In genomic region chr7:140453785-140454656, GRCh38 we compare ENCODE assay signal across 11 cellular contexts. TPM values are rescaled to one million over a fixed set of nuclear protein-coding genes. Genes with fewer than 3 reads are reported as not detected.
DNase-seq lines count a peak whose midpoint lies in the region; ATAC-seq and TF ChIP-seq lines count a peak whose summit lies in the region.
"Not testable (repeated sequence)": the region's sequence is repeated elsewhere in the genome, so short reads cannot be mapped to it uniquely, and the experiment has no call there.
"Had no signal": no experiment of that assay in that cellular context is flagged by ENCODE, and none has a peak within 500 bp of the region (broad histone marks: within the 10 kb centered on the region; RNA-seq: fewer than 3 reads in every experiment).

No MANE protein-coding gene starts in this region.

- not testable (repeated sequence) for H3K9me3 ChIP-seq in A673 (ENCODE audit: low read depth, low read length, poor library complexity, severe bottlenecking); H9 (ENCODE audit: control insufficient read depth, low read depth, low read length); body of pancreas

- peaks cover 85 to 86% of the 10 kb centered on the region in 2 experiments for H3K4me1 Mint-ChIP-seq in H9
- H3K4me1 Mint-ChIP-seq in T-helper 1 cell treated with Interleukin-12 subunit alpha and Interleukin-12 subunit beta and Interleukin-4 antibody, amounts not matched to agents 30 μg/mL and 1 μg/mL, for 36 hours (ENCODE audit: low read depth) = peaks cover 43% of the 10 kb centered on the region
- H3K4me1 Mint-ChIP-seq in activated CD4-positive, alpha-beta memory T cell treated with anti-CD3 and anti-CD28 coated beads, Interleukin-2, amount 10 ng/mL, durations not matched to agents 7 days and 5 days = peaks cover 63% of the 10 kb centered on the region
- peaks cover 78% of the 10 kb centered on the region for H3K4me1 Mint-ChIP-seq in activated T-helper 2 cell treated with anti-CD3 and anti-CD28 coated beads, Interferon-gamma antibody, Interleukin-2, Interleukin-4, amounts not matched to agents 10 μg/mL and 5 μg/mL and 100 μg/mL, durations not matched to agents 14 hours and 24 hours and 36 hours (ENCODE audit: low read depth)

- H3K79me2 ChIP-seq in H9 (ENCODE audit: insufficient read depth, low read length) = not testable (repeated sequence)

- H4K5ac ChIP-seq in H9 (ENCODE audit: insufficient read length, low read depth, low read length) = not testable (repeated sequence)

- not testable (repeated sequence) for H3K4me2 ChIP-seq in H9 (ENCODE audit: insufficient read depth, insufficient read length, low read length)

- H2AK5ac ChIP-seq in H9 (ENCODE audit: insufficient read length, low read length) = not testable (repeated sequence)

- not testable (repeated sequence) for H3K27me3 ChIP-seq in A673 (replicated peaks; ENCODE audit: insufficient read depth, low read depth, low read length, poor library complexity); H9 (ENCODE audit: insufficient read depth, low read length); body of pancreas

- H2BK20ac ChIP-seq in H9 (ENCODE audit: low read depth, low read length, poor library complexity, severe bottlenecking) = not testable (repeated sequence)

- not testable (repeated sequence) for H3K79me1 ChIP-seq in H9 (ENCODE audit: insufficient read depth, low read depth, low read length, poor library complexity, severe bottlenecking)

- not testable (repeated sequence) for H2BK12ac ChIP-seq in H9 (ENCODE audit: insufficient read length, low read depth, low read length)

- peak; percentile 56 for ATAC-seq in body of pancreas

- not testable (repeated sequence) for H3K27ac ChIP-seq in A673 (ENCODE audit: low read depth, low read length, poor library complexity, severe bottlenecking); H9 (ENCODE audit: insufficient read length, low read depth, low read length)
- peak overlapping the region; percentile 22 to 47 (median 28) for H3K27ac ChIP-seq in body of pancreas

- DNase-seq in A673 (ENCODE audit: low spot score); H9; activated CD4-positive, alpha-beta memory T cell treated with anti-CD3 and anti-CD28 coated beads, Interleukin-2, amount 10 ng/mL, durations not matched to agents 7 days and 5 days; activated T-helper 2 cell treated with anti-CD3 and anti-CD28 coated beads, Interferon-gamma antibody, Interleukin-2, Interleukin-4, amounts not matched to agents 10 μg/mL and 5 μg/mL and 100 μg/mL, durations not matched to agents 14 hours and 24 hours and 36 hours (ENCODE audit: low spot score): not testable (repeated sequence)
- peak; percentile 32 to 64 (median 46) for DNase-seq in body of pancreas
- DNase-seq in mesenteric fat pad (ENCODE audit: low spot score) = peak; percentile 51
- DNase-seq in stimulated activated CD4-positive, alpha-beta T cell treated with anti-CD3 and anti-CD28 coated beads, Interleukin-4, amount 100 ng/mL, for 24 hours = peak; percentile 4

- POLR2A ChIA-PET in A673 (lab: Charles Lee; ENCODE audit: low non-redundant PET) = not testable (repeated sequence)
- POLR2A ChIA-PET in activated CD4-positive, alpha-beta memory T cell treated with anti-CD3 and anti-CD28 coated beads, Interleukin-2, amount 10 ng/mL, durations not matched to agents 7 days and 5 days (lab: Charles Lee) = interaction anchor here (0.6 to 1.4 kb wide), 4 partner anchors 22 to 79 kb away, joined by 3 to 11 read pairs (median 4); no protein-coding TSS in a partner anchor

- H3K9me3 Mint-ChIP-seq in H9; T-helper 1 cell treated with Interleukin-12 subunit alpha and Interleukin-12 subunit beta and Interleukin-4 antibody, amounts not matched to agents 30 μg/mL and 1 μg/mL, for 36 hours; activated CD4-positive, alpha-beta memory T cell treated with anti-CD3 and anti-CD28 coated beads, Interleukin-2, amount 10 ng/mL, durations not matched to agents 7 days and 5 days; activated T-helper 2 cell treated with anti-CD3 and anti-CD28 coated beads, Interferon-gamma antibody, Interleukin-2, Interleukin-4, amounts not matched to agents 10 μg/mL and 5 μg/mL and 100 μg/mL, durations not matched to agents 14 hours and 24 hours and 36 hours: not testable (repeated sequence)

- H3K4ac ChIP-seq in H9 (ENCODE audit: low read depth, low read length) = not testable (repeated sequence)

- not testable (repeated sequence) for H3K4me3 Mint-ChIP-seq in H9; activated CD4-positive, alpha-beta memory T cell treated with anti-CD3 and anti-CD28 coated beads, Interleukin-2, amount 10 ng/mL, durations not matched to agents 7 days and 5 days; activated T-helper 2 cell treated with anti-CD3 and anti-CD28 coated beads, Interferon-gamma antibody, Interleukin-2, Interleukin-4, amounts not matched to agents 10 μg/mL and 5 μg/mL and 100 μg/mL, durations not matched to agents 14 hours and 24 hours and 36 hours (ENCODE audit: low read depth)
- H3K4me3 Mint-ChIP-seq in T-helper 1 cell treated with Interleukin-12 subunit alpha and Interleukin-12 subunit beta and Interleukin-4 antibody, amounts not matched to agents 30 μg/mL and 1 μg/mL, for 36 hours = peak overlapping the region; percentile 8

- H2BK5ac ChIP-seq in H9 (ENCODE audit: insufficient read length, low read length) = not testable (repeated sequence)

- H2AFZ ChIP-seq in H9 (ENCODE audit: low read length) = not testable (repeated sequence)

- not testable (repeated sequence) for H4K91ac ChIP-seq in H9 (ENCODE audit: insufficient read length, low read depth, low read length)

- H3K4me1 ChIP-seq in A673 (ENCODE audit: insufficient read depth, low read length, poor library complexity, severe bottlenecking) = not testable (repeated sequence)
- H3K4me1 ChIP-seq in H9 (ENCODE audit: insufficient read depth, low read length) = peaks cover 32% of the 10 kb centered on the region
- H3K4me1 ChIP-seq in body of pancreas = peaks cover 35% of the 10 kb centered on the region

- H3K18ac ChIP-seq in H9 (ENCODE audit: insufficient read length, low read depth, low read length) = not testable (repeated sequence)

- peak overlapping the region; percentile 53 to 98 (median 93); a peak in 6 of 7 replicates for H3K27ac Mint-ChIP-seq in H9
- peak overlapping the region; percentile 81 for H3K27ac Mint-ChIP-seq in T-helper 1 cell treated with Interleukin-12 subunit alpha and Interleukin-12 subunit beta and Interleukin-4 antibody, amounts not matched to agents 30 μg/mL and 1 μg/mL, for 36 hours
- peak overlapping the region; percentile 67 for H3K27ac Mint-ChIP-seq in activated CD4-positive, alpha-beta memory T cell treated with anti-CD3 and anti-CD28 coated beads, Interleukin-2, amount 10 ng/mL, durations not matched to agents 7 days and 5 days
- peak overlapping the region; percentile 85 for H3K27ac Mint-ChIP-seq in activated T-helper 2 cell treated with anti-CD3 and anti-CD28 coated beads, Interferon-gamma antibody, Interleukin-2, Interleukin-4, amounts not matched to agents 10 μg/mL and 5 μg/mL and 100 μg/mL, durations not matched to agents 14 hours and 24 hours and 36 hours

- not testable (repeated sequence) for H3K27me3 Mint-ChIP-seq in H9 (ENCODE audit: low read depth); T-helper 1 cell treated with Interleukin-12 subunit alpha and Interleukin-12 subunit beta and Interleukin-4 antibody, amounts not matched to agents 30 μg/mL and 1 μg/mL, for 36 hours (ENCODE audit: low read depth); activated CD4-positive, alpha-beta memory T cell treated with anti-CD3 and anti-CD28 coated beads, Interleukin-2, amount 10 ng/mL, durations not matched to agents 7 days and 5 days; activated T-helper 2 cell treated with anti-CD3 and anti-CD28 coated beads, Interferon-gamma antibody, Interleukin-2, Interleukin-4, amounts not matched to agents 10 μg/mL and 5 μg/mL and 100 μg/mL, durations not matched to agents 14 hours and 24 hours and 36 hours (ENCODE audit: low read depth)

- TSS peak; percentile 52 for BruUV-seq in A673 (replicated peaks; lab: Mats Ljungman, UMichigan)

- H3T11ph ChIP-seq in H9 (ENCODE audit: low read length) = not testable (repeated sequence)

- intact Hi-C loops in A673 (cut with micrococcal nuclease; ENCODE audit: unreplicated experiment); body of pancreas (cut with DNase I): not testable (repeated sequence)
- intact Hi-C loops in activated T-helper 2 cell treated with anti-CD3 and anti-CD28 coated beads, Interferon-gamma antibody, Interleukin-2, Interleukin-4, amounts not matched to agents 10 μg/mL and 5 μg/mL and 100 μg/mL, durations not matched to agents 14 hours and 24 hours and 36 hours (cut with micrococcal nuclease) = loop anchor here (5.0 kb wide), 1 partner anchor 77 kb away; no protein-coding TSS in a partner anchor

- peaks cover 17% of the 10 kb centered on the region for H3K36me3 ChIP-seq in A673 (ENCODE audit: insufficient read depth, low read length, poor library complexity, severe bottlenecking)
- H3K36me3 ChIP-seq in body of pancreas (replicated peaks in 1 of 2; ENCODE audit: insufficient read depth in 1 of 2, low read depth in 2 of 2) = not testable (repeated sequence)

- not testable (repeated sequence) for H3K14ac ChIP-seq in H9 (ENCODE audit: insufficient read depth, low read length)

- WGBS in H9 (ENCODE audit: extremely low coverage, insufficient read length, low lambda C conversion rate) = 100% methylated on average over 1 of the region's 9 CpGs
- WGBS in body of pancreas, 2 donors = 48 to 54% methylated on average over 9 of the region's 9 CpGs

- not testable (repeated sequence) for TF ChIP-seq POLR2A in body of pancreas (IDR thresholded peaks at IDR 0.05)

- H4K20me1 ChIP-seq in H9 (ENCODE audit: control insufficient read depth, insufficient read depth, insufficient read length) = not testable (repeated sequence)

- H3K56ac ChIP-seq in H9 (ENCODE audit: insufficient read length, low read depth, low read length) = not testable (repeated sequence)

- not testable (repeated sequence) for H2BK120ac ChIP-seq in H9 (ENCODE audit: low read depth, low read length, poor library complexity, severe bottlenecking)

- peaks cover 39 to 54% (median 52%) of the 10 kb centered on the region in 3 experiments for H3K36me3 Mint-ChIP-seq in H9 (ENCODE audit: insufficient read depth in 1 of 3, low read depth in 3 of 3)
- H3K36me3 Mint-ChIP-seq in T-helper 1 cell treated with Interleukin-12 subunit alpha and Interleukin-12 subunit beta and Interleukin-4 antibody, amounts not matched to agents 30 μg/mL and 1 μg/mL, for 36 hours (ENCODE audit: low read depth) = peaks cover 46% of the 10 kb centered on the region
- H3K36me3 Mint-ChIP-seq in activated CD4-positive, alpha-beta memory T cell treated with anti-CD3 and anti-CD28 coated beads, Interleukin-2, amount 10 ng/mL, durations not matched to agents 7 days and 5 days (ENCODE audit: low read depth) = peaks cover 58% of the 10 kb centered on the region
- H3K36me3 Mint-ChIP-seq in activated T-helper 2 cell treated with anti-CD3 and anti-CD28 coated beads, Interferon-gamma antibody, Interleukin-2, Interleukin-4, amounts not matched to agents 10 μg/mL and 5 μg/mL and 100 μg/mL, durations not matched to agents 14 hours and 24 hours and 36 hours (ENCODE audit: low read depth) = peaks cover 67% of the 10 kb centered on the region

- not testable (repeated sequence) for TF ChIP-seq CTCF in A673 (conservative IDR thresholded peaks at IDR 0.05; ENCODE audit: low read depth, low read length); H9 (conservative IDR thresholded peaks at IDR 0.05); body of pancreas (IDR thresholded peaks at IDR 0.05)

- H4K8ac ChIP-seq in H9 (replicated peaks; ENCODE audit: insufficient read length, low read depth, low read length) = not testable (repeated sequence)

- H3K9ac ChIP-seq in H9 (ENCODE audit: extremely low read depth, insufficient read length, low read length) = not testable (repeated sequence)

- H2BK15ac ChIP-seq in H9 (ENCODE audit: low read depth, low read length) = not testable (repeated sequence)

- not testable (repeated sequence) for H3K4me3 ChIP-seq in A673 (ENCODE audit: low read depth, low read length, poor library complexity, severe bottlenecking); body of pancreas

- CTCF ChIA-PET in A673 (lab: Charles Lee) = not testable (repeated sequence)
- CTCF ChIA-PET in activated CD4-positive, alpha-beta memory T cell treated with anti-CD3 and anti-CD28 coated beads, Interleukin-2, amount 10 ng/mL, durations not matched to agents 7 days and 5 days (lab: Charles Lee) = interaction anchor here (1.1 to 3.1 kb wide), 3 partner anchors 11 to 23 kb away, joined by 5 to 18 read pairs (median 5); no protein-coding TSS in a partner anchor

- H3K23ac ChIP-seq in H9 (ENCODE audit: insufficient read length, low read depth, low read length) = not testable (repeated sequence)

- not testable (repeated sequence) for H3K23me2 ChIP-seq in H9 (ENCODE audit: insufficient read length, low read depth, low read length, poor library complexity, severe bottlenecking)

RNA-seq across cellular contexts. Expression of gene MKRN1, which starts 25.3 kb away (rescaled TPM):
- total RNA-seq in A673 (2021) (51.1 and 57.6 TPM in 2 replicates), H9 (2021) (106 and 112 TPM in 2 replicates), body of pancreas (10 to 100 TPM; 29.7 to 46.2 TPM), mesenteric fat pad (58.5 TPM)
- 100 to 1,000 TPM; 119 to 122 TPM for total RNA-seq in activated CD4-positive, alpha-beta memory T cell treated with anti-CD3 and anti-CD28 coated beads, Interleukin-2, amount 10 ng/mL, durations not matched to agents 7 days and 5 days
- total RNA-seq in activated T-helper 2 cell treated with anti-CD3 and anti-CD28 coated beads, Interferon-gamma antibody, Interleukin-2, Interleukin-4, amounts not matched to agents 10 μg/mL and 5 μg/mL and 100 μg/mL, durations not matched to agents 14 hours and 24 hours and 36 hours = 72.9 and 73.6 TPM in 2 replicates

RNA-seq across cellular contexts. Expression of gene RAB19, which starts 50.2 kb away (rescaled TPM):
- total RNA-seq in A673 (2021) = not detected in 2 replicates
- total RNA-seq in H9 (2021) = 14.4 and 15.1 TPM in 2 replicates
- total RNA-seq in activated CD4-positive, alpha-beta memory T cell treated with anti-CD3 and anti-CD28 coated beads, Interleukin-2, amount 10 ng/mL, durations not matched to agents 7 days and 5 days = 1 to 10 TPM; 4.3 to 4.8 TPM
- total RNA-seq in activated T-helper 2 cell treated with anti-CD3 and anti-CD28 coated beads, Interferon-gamma antibody, Interleukin-2, Interleukin-4, amounts not matched to agents 10 μg/mL and 5 μg/mL and 100 μg/mL, durations not matched to agents 14 hours and 24 hours and 36 hours = 12.5 and 14.5 TPM in 2 replicates
- total RNA-seq in body of pancreas = 10 to 100 TPM; 12.9 to 15.3 TPM
- not detected for total RNA-seq in mesenteric fat pad
- total RNA-seq: neural crest cell, right atrium auricular region, SJSA1 had no signal

RNA-seq across cellular contexts. Expression of gene SLC37A3, which starts 55.7 kb away (rescaled TPM):
- total RNA-seq in A673 (2021) = 34.4 and 34.7 TPM in 2 replicates
- 52.7 and 52.9 TPM in 2 replicates for total RNA-seq in H9 (2021)
- 10 to 100 TPM; 28.8 to 30.7 TPM for total RNA-seq in activated CD4-positive, alpha-beta memory T cell treated with anti-CD3 and anti-CD28 coated beads, Interleukin-2, amount 10 ng/mL, durations not matched to agents 7 days and 5 days
- 98.3 and 105 TPM in 2 replicates for total RNA-seq in activated T-helper 2 cell treated with anti-CD3 and anti-CD28 coated beads, Interferon-gamma antibody, Interleukin-2, Interleukin-4, amounts not matched to agents 10 μg/mL and 5 μg/mL and 100 μg/mL, durations not matched to agents 14 hours and 24 hours and 36 hours
- total RNA-seq in body of pancreas = 10 to 100 TPM; 37.4 to 55.7 TPM
- total RNA-seq in mesenteric fat pad = 45.6 TPM
